In genomic region chr15:29044506-29044905, GRCh38 we compare ENCODE assay signal across 17 cellular contexts.
DNase-seq lines count a peak whose midpoint lies in the region; ATAC-seq and TF ChIP-seq lines count a peak whose summit lies in the region.
"Had no signal": no experiment of that assay in that cellular context is flagged by ENCODE, and none has a peak within 500 bp of the region (broad histone marks: within the 10 kb centered on the region; RNA-seq: fewer than 3 reads in every experiment).

No MANE protein-coding gene starts in this region.

- DNase-seq in EL (peak; percentile 53), NCI-H82 treated with DMSO at 0.1 percent for 48 hours (lab: John Stamatoyannopoulos, UW; ENCODE audit: unreplicated experiment) (peak; percentile 49), choroid plexus epithelial cell (ENCODE audit: low read depth) (peak; percentile 61), KBM-7 (no peak), NCI-H510A (lab: John Stamatoyannopoulos, UW) (no peak)
- DNase-seq: activated CD4-positive, alpha-beta T cell treated with anti-CD3 and anti-CD28 coated beads for 4 hours; body of pancreas; CD4-positive, alpha-beta T cell; DMS53; esophagus squamous epithelium; lower lobe of right lung; psoas muscle; stimulated activated naive B cell treated with anti-CD40 and anti-IgM and Interleukin-4, amounts not matched to agents 10 μg/mL and 1 μg/mL and 100 μg/mL, for 72 hours had no signal

- H3K27ac ChIP-seq in neural cell (ENCODE audit: low read length): peak overlapping the region; percentile 9
- H3K27ac ChIP-seq: body of pancreas, lower lobe of right lung, psoas muscle had no signal

- no peak for ATAC-seq in GM19035 (IDR thresholded peaks at IDR 0.05; ENCODE audit: unreplicated experiment)
- no peak for ATAC-seq in GM21423 (IDR thresholded peaks at IDR 0.05; ENCODE audit: unreplicated experiment)
- ATAC-seq: body of pancreas; GM23338; lower lobe of right lung; psoas muscle; stimulated activated naive B cell treated with anti-CD40 and anti-IgM and Interleukin-4, amounts not matched to agents 10 μg/mL and 1 μg/mL and 100 μg/mL, for 72 hours had no signal

- TF ChIP-seq RAD21 in neural cell (conservative IDR thresholded peaks at IDR 0.05): no peak

- no peak for TF ChIP-seq EP300 in neural cell (conservative IDR thresholded peaks at IDR 0.05; ENCODE audit: poor library complexity, severe bottlenecking)

- H2AFZ ChIP-seq in neural cell (ENCODE audit: low read depth, low read length): no peak overlapping the region
- H2AFZ ChIP-seq: GM23338 had no signal

- no peaks in the 10 kb centered on the region for H3K9me2 ChIP-seq in neural cell (ENCODE audit: insufficient read depth, low read length)

- TF ChIP-seq CTCF in choroid plexus epithelial cell (conservative IDR thresholded peaks at IDR 0.05; ENCODE audit: low read depth, low read length) (no peak), neural cell (IDR thresholded peaks at IDR 0.05; ENCODE audit: poor library complexity, severe bottlenecking) (no peak)

- no peaks in the 10 kb centered on the region for H3K27me3 ChIP-seq in neural cell (ENCODE audit: insufficient read depth, low read depth, low read length)
- H3K27me3 ChIP-seq: body of pancreas, esophagus squamous epithelium had no signal

- H3K79me2 ChIP-seq in neural cell (replicated peaks; ENCODE audit: insufficient read depth, low read length): no peaks in the 10 kb centered on the region

- no peak overlapping the region for H3K9ac ChIP-seq in neural cell (ENCODE audit: low read length)

- no peak overlapping the region for H3K4me3 ChIP-seq in choroid plexus epithelial cell (ENCODE audit: low read depth, low read length)
- H3K4me3 ChIP-seq in neural cell (ENCODE audit: low read length): peak overlapping the region; percentile 12
- H3K4me3 ChIP-seq: body of pancreas, esophagus squamous epithelium, GM23338, lower lobe of right lung, psoas muscle had no signal

- H3K9me3 ChIP-seq in neural cell (ENCODE audit: low read length): no peaks in the 10 kb centered on the region
- H3K9me3 ChIP-seq: body of pancreas, esophagus squamous epithelium, lower lobe of right lung, psoas muscle had no signal

- no peak overlapping the region for H3K4me2 ChIP-seq in neural cell (ENCODE audit: low read length)
- H3K4me2 ChIP-seq: GM23338 had no signal

- no peaks in the 10 kb centered on the region for H4K20me1 ChIP-seq in neural cell (ENCODE audit: insufficient read depth)

- H3K36me3 ChIP-seq in neural cell (ENCODE audit: insufficient read depth, low read length): no peaks in the 10 kb centered on the region
- H3K36me3 ChIP-seq: esophagus squamous epithelium, lower lobe of right lung had no signal

- in situ Hi-C loops in KBM-7 (cut with MboI; ENCODE audit: low pct_unique_long_range_greater_than_20kb, low sequenced_read_pairs): loop anchor here (25.0 kb wide), 1 partner anchor 107 kb away; no protein-coding TSS in a partner anchor

- no peaks in the 10 kb centered on the region for H3F3A ChIP-seq in neural cell (ENCODE audit: insufficient read depth, low read length, poor library complexity, severe bottlenecking)

TF ChIP-seq in neural cell, 6 proteins besides CTCF, POLR2A, EP300 and RAD21:
- TF ChIP-seq MXI1 (conservative IDR thresholded peaks at IDR 0.05; ENCODE audit: poor library complexity, severe bottlenecking): no peak
- no peak for TF ChIP-seq SMC3 (conservative IDR thresholded peaks at IDR 0.05; ENCODE audit: poor library complexity)
- no peak for TF ChIP-seq POLR2AphosphoS5 (IDR thresholded peaks at IDR 0.05)
- TF ChIP-seq EZH2 (IDR thresholded peaks at IDR 0.05; ENCODE audit: borderline replicate concordance, insufficient read depth, low read length, poor library complexity, severe bottlenecking): no peak
- TF ChIP-seq TAF1 (IDR thresholded peaks at IDR 0.05; ENCODE audit: low read depth): no peak
- no peak for TF ChIP-seq REST (IDR thresholded peaks at IDR 0.05; ENCODE audit: borderline replicate concordance)

Comparison
In these comparisons a context has a peak if more than half of its experiments do, and no peak if none do; other contexts are left out.
1. DNase-seq: peak in EL (single experiment), NCI-H82 treated with DMSO at 0.1 percent for 48 hours (single experiment) and choroid plexus epithelial cell (single experiment); none in KBM-7 (single experiment) and NCI-H510A (single experiment).